Comparison of ENCODE assay signal across 20 cellular contexts in the genomic region with DNA sequence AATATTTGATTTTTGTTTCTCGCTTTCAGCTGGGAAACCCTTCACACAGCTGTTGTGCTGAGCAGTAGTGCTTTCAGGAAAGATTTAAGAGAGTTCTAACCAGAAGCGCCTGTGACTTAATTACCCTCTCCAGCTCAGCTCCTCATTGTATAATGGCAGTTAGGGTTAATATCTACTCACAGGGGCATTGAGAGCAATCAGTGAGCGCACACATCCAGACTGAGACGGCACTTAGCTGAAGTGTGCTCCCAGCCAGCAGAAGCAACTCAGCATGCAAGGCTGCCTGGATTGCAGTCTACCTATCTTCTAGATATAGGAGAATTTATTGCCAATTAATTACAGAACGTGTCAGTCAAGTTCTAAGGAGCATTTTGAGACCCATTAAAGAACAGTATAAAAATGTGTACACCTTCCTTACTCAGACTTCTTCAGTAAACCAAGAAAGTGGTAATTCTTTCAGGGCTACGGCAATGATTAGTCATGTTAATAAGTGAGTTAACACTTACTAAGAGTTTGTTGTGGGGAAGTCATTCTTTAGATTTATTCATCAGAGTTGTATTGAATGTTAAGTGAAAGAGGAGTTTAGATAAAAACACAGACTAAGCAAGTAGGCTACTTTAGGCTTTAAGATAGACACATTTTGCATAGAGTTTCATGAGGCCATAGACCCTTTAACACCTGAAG.
DNase-seq lines count a peak whose midpoint lies in the region; ATAC-seq, FAIRE-seq and TF ChIP-seq lines count a peak whose summit lies in the region.
"Had no signal": no experiment of that assay in that cellular context is flagged by ENCODE, and none has a peak within 500 bp of the region (broad histone marks: within the 10 kb centered on the region; RNA-seq: fewer than 3 reads in every experiment).

No MANE protein-coding gene starts in this region.

- H3K27me3 ChIP-seq in bronchial epithelial cell (ENCODE audit: control insufficient read depth, insufficient read depth, low read length) (no peaks in the 10 kb centered on the region), neutrophil (no peaks in the 10 kb centered on the region), prostate gland (replicated peaks; ENCODE audit: insufficient read depth) (no peaks in the 10 kb centered on the region)
- H3K27me3 ChIP-seq: adrenal gland, foreskin keratinocyte, tibial nerve had no signal

- intact Hi-C loops in prostate gland (cut with DNase I): no loop called here

- TF ChIP-seq CTCF in bronchial epithelial cell (IDR thresholded peaks at IDR 0.05; ENCODE audit: insufficient read depth, low read length, severe bottlenecking) (no peak), neutrophil (IDR thresholded peaks at IDR 0.05) (no peak), prostate gland (IDR thresholded peaks at IDR 0.05) (no peak)

- H3K4me3 ChIP-seq in bronchial epithelial cell (ENCODE audit: low read depth, low read length) (no peak overlapping the region), neutrophil (ENCODE audit: low read depth in 1 of 2, low read length in 1 of 2) (no peak overlapping the region), prostate gland (no peak overlapping the region)
- H3K4me3 ChIP-seq: adrenal gland, psoas muscle, tibial nerve had no signal

- peak; percentile 70 for DNase-seq in NCI-H2029 treated with DMSO at 0.1 percent for 48 hours (lab: John Stamatoyannopoulos, UW)
- DNase-seq in NCI-H2029 (lab: John Stamatoyannopoulos, UW): no peak
- peak; percentile 79 for DNase-seq in NCI-H2227 (lab: John Stamatoyannopoulos, UW; ENCODE audit: unreplicated experiment)
- peak; percentile 80 for DNase-seq in bronchial epithelial cell (ENCODE audit: low read depth)
- no peak for DNase-seq in SKM-1 (lab: John Stamatoyannopoulos, UW; ENCODE audit: unreplicated experiment)
- DNase-seq in prostate gland (ENCODE audit: low spot score): no peak
- DNase-seq: activated CD8-positive, alpha-beta memory T cell treated with anti-CD3 and anti-CD28 coated beads for 24 hours; adrenal gland; C1 segment of cervical spinal cord; DMS53; foreskin keratinocyte; Kasumi-1; NK-92 treated with Interleukin-12 subunit alpha and Interleukin-12 subunit beta, amount 100 ng/mL, for 24 hours; psoas muscle; stimulated activated naive B cell treated with anti-CD40 and anti-IgM and Interleukin-4, amounts not matched to agents 10 μg/mL and 1 μg/mL and 100 μg/mL, for 72 hours; WERI-Rb-1 had no signal

- H3K27ac ChIP-seq in neutrophil (peak overlapping the region; percentile 18), prostate gland (no peak overlapping the region)
- H3K27ac ChIP-seq: 22Rv1, adrenal gland, foreskin keratinocyte, psoas muscle, tibial nerve, WERI-Rb-1 had no signal

- TF ChIP-seq POLR2A in prostate gland (IDR thresholded peaks at IDR 0.05): no peak

- no peak for FAIRE-seq in bronchial epithelial cell (lab: Jason Lieb, UNC)

- no peaks in the 10 kb centered on the region for H3K9me3 ChIP-seq in neutrophil
- no peaks in the 10 kb centered on the region for H3K9me3 ChIP-seq in prostate gland
- H3K9me3 ChIP-seq: adrenal gland, psoas muscle, tibial nerve had no signal

- peaks cover 4% of the 10 kb centered on the region for H3K36me3 ChIP-seq in bronchial epithelial cell (ENCODE audit: control insufficient read depth, insufficient read depth, low read length)
- H3K36me3 ChIP-seq in neutrophil: peaks cover 72% of the 10 kb centered on the region
- H3K36me3 ChIP-seq in prostate gland: no peaks in the 10 kb centered on the region

- 80% methylated on average over 6 of the region's 6 CpGs for WGBS in prostate gland

- no peak for ATAC-seq in GM18520 (IDR thresholded peaks at IDR 0.05; ENCODE audit: unreplicated experiment)
- ATAC-seq: foreskin keratinocyte; psoas muscle; stimulated activated naive B cell treated with anti-CD40 and anti-IgM and Interleukin-4, amounts not matched to agents 10 μg/mL and 1 μg/mL and 100 μg/mL, for 72 hours had no signal

- H3K4me1 ChIP-seq in neutrophil (ENCODE audit: control insufficient read depth in 1 of 2, insufficient read depth in 1 of 2, low read depth in 1 of 2, low read length in 1 of 2) (no peaks in the 10 kb centered on the region), prostate gland (replicated peaks) (no peaks in the 10 kb centered on the region)
- H3K4me1 ChIP-seq: adrenal gland, tibial nerve had no signal

Comparison
In these comparisons a context has a peak if more than half of its experiments do, and no peak if none do; other contexts are left out.
1. DNase-seq: peak in NCI-H2029 treated with DMSO at 0.1 percent for 48 hours (single experiment), NCI-H2227 (single experiment) and bronchial epithelial cell (single experiment); none in NCI-H2029 (single experiment), SKM-1 (single experiment) and prostate gland (single experiment).